Comparison of ENCODE assay signal across 23 cellular contexts in the genomic region with DNA sequence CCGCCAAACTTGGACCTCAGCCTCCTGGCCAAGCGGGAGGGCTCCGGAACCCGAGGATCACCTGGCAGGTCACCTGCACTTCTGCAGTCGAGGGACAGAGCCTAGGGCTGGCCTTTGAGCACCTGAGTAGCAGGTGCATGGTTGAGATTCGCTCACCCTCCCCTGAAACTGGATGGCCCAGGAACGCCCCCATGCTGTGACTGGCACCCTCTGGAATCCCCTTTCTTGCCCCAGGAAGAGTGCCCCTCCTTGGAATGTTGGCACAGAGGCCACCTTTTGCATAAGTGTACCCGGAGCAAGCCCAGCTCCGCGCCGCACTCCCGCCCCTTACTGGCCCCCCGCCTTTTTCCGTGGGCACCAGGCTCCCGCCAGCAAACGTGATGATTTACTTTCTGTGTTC.
DNase-seq lines count a peak whose midpoint lies in the region; ATAC-seq, FAIRE-seq and TF ChIP-seq lines count a peak whose summit lies in the region.
"Had no signal": no experiment of that assay in that cellular context is flagged by ENCODE, and none has a peak within 500 bp of the region (broad histone marks: within the 10 kb centered on the region; RNA-seq: fewer than 3 reads in every experiment).

No MANE protein-coding gene starts in this region.

- TF ChIP-seq CTCF in bronchial epithelial cell (IDR thresholded peaks at IDR 0.05; ENCODE audit: insufficient read depth, low read length, severe bottlenecking) (no peak), lower lobe of right lung (IDR thresholded peaks at IDR 0.05) (no peak), upper lobe of left lung (IDR thresholded peaks at IDR 0.05) (no peak)

- H3K4me1 ChIP-seq in lower lobe of right lung (no peaks in the 10 kb centered on the region), upper lobe of left lung (peaks cover 0 to 8% (median 5%) of the 10 kb centered on the region in 4 donors)

- H3K27me3 ChIP-seq in bronchial epithelial cell (ENCODE audit: control insufficient read depth, insufficient read depth, low read length): peaks cover 2% of the 10 kb centered on the region
- H3K27me3 ChIP-seq in lower lobe of right lung (ENCODE audit: low read depth): no peaks in the 10 kb centered on the region
- no peaks in the 10 kb centered on the region for H3K27me3 ChIP-seq in upper lobe of left lung
- H3K27me3 ChIP-seq: brain microvascular endothelial cell had no signal

- WGBS in upper lobe of left lung, 2 donors: 32 to 49% methylated on average over 16 of the region's 16 CpGs

- intact Hi-C loops in cardiac septum (cut with DNase I) (no loop called here), left ventricle myocardium superior (cut with micrococcal nuclease) (no loop called here), lower lobe of right lung (cut with DNase I) (no loop called here)

- DNase-seq in cardiac septum (ENCODE audit: low spot score) (peak; percentile 44), left ventricle myocardium superior (no peak), bronchial epithelial cell (ENCODE audit: low read depth) (peak; percentile 26), lower lobe of right lung (peak; percentile 54), upper lobe of left lung (peak; percentile 35 to 72), medulla oblongata (ENCODE audit: extremely low spot score) (no peak)
- DNase-seq: activated CD4-positive, alpha-beta T cell treated with anti-CD3 and anti-CD28 coated beads for 1 hour; brain microvascular endothelial cell; GOT3; mesendoderm; NCI-H2171 treated with DMSO at 0.1 percent for 48 hours; NCI-H524; NK-92 treated with Interleukin-12 subunit alpha and Interleukin-12 subunit beta, amount 100 ng/mL, for 24 hours; SIG-M5; stimulated activated naive CD8-positive, alpha-beta T cell treated with anti-CD3 and anti-CD28 coated beads, Interleukin-15, Interleukin-2, amounts not matched to agents 100 U/mL and 50 U/mL, for 24 hours had no signal

- FAIRE-seq in bronchial epithelial cell (lab: Jason Lieb, UNC): no peak
- FAIRE-seq: D721Med, GM12891, keratinocyte had no signal

- H3K27ac ChIP-seq in lower lobe of right lung (no peak overlapping the region), upper lobe of left lung (peak overlapping the region in 1 of 4 donors; percentile 0)
- H3K27ac ChIP-seq: brain microvascular endothelial cell, KMS-11, PC-9, thoracic aorta had no signal

- ATAC-seq in left ventricle myocardium superior (no peak), lower lobe of right lung (peak; percentile 79 to 89), upper lobe of left lung (ENCODE audit: low FRiP score in 2 of 2) (peak; percentile 44 to 67), HG03520 (IDR thresholded peaks at IDR 0.05; ENCODE audit: unreplicated experiment) (no peak), HG03342 (IDR thresholded peaks at IDR 0.05; ENCODE audit: unreplicated experiment) (no peak)
- ATAC-seq: stimulated activated naive CD8-positive, alpha-beta T cell treated with anti-CD3 and anti-CD28 coated beads, Interleukin-15, Interleukin-2, amounts not matched to agents 100 U/mL and 50 U/mL, for 24 hours had no signal

- H3K36me3 ChIP-seq in bronchial epithelial cell (ENCODE audit: control insufficient read depth, insufficient read depth, low read length) (no peaks in the 10 kb centered on the region), lower lobe of right lung (no peaks in the 10 kb centered on the region), upper lobe of left lung (peaks cover 0 to 4% (median 0%) of the 10 kb centered on the region in 4 donors)
- H3K36me3 ChIP-seq: brain microvascular endothelial cell, thoracic aorta had no signal

- no peak for TF ChIP-seq EP300 in upper lobe of left lung (IDR thresholded peaks at IDR 0.05)

- no peak for TF ChIP-seq POLR2A in upper lobe of left lung (IDR thresholded peaks at IDR 0.05)

- H3K9me3 ChIP-seq in lower lobe of right lung (peaks cover 3% of the 10 kb centered on the region), upper lobe of left lung (peaks cover 0 to 2% (median under 1%) of the 10 kb centered on the region in 4 donors)

- H3K4me3 ChIP-seq in bronchial epithelial cell (ENCODE audit: low read depth, low read length) (no peak overlapping the region), lower lobe of right lung (no peak overlapping the region), upper lobe of left lung (peak overlapping the region in 1 of 4 donors; percentile 8)
- H3K4me3 ChIP-seq: PC-9, thoracic aorta had no signal

Comparison
In these comparisons a context has a peak if more than half of its experiments do, and no peak if none do; other contexts are left out.
1. DNase-seq: peak in cardiac septum (single experiment), bronchial epithelial cell (single experiment), lower lobe of right lung (single experiment) and upper lobe of left lung (2 of 2); none in left ventricle myocardium superior (single experiment) and medulla oblongata (single experiment).
2. ATAC-seq: peak in lower lobe of right lung (2 of 2) and upper lobe of left lung (2 of 2); none in left ventricle myocardium superior (single experiment), HG03520 (single experiment) and HG03342 (single experiment).